In the genomic region with DNA sequence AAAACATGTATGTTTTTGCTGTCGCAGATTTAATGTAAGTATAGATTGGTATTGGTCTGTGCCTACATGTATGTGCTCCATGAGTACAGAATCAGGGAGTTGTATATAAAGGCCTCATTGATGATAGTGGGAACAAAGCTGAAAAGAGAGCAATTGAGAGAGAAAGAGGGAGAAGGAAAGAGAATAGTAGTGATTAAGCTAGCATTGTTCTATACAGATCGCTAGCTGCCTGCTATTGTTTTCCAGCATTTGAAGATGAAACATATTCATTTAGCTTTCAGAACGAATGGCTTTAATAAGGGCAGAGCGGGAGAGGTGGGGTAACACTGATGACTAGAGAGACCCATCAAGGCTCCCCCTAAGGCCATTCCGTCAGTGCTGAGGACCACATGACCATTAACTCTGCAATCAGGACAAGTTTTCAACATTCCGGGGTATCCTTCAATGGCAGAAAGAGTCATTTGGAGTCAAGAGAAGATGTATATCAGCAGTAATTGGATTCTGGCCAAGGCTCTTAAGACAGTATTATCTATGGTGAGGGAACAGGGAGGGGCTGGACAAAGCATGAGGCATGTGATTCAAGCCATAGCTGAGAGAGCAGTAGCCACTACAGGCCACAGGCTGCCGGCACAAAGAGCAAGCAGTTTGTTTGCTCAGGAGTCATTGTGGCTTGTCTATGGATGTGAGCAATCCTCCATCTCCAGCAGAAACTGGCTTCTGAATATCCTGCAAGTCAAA, we compare ENCODE assay signal across 11 cellular contexts.
DNase-seq lines count a peak whose midpoint lies in the region; ATAC-seq, FAIRE-seq and TF ChIP-seq lines count a peak whose summit lies in the region.
"Had no signal": no experiment of that assay in that cellular context is flagged by ENCODE, and none has a peak within 500 bp of the region (broad histone marks: within the 10 kb centered on the region; RNA-seq: fewer than 3 reads in every experiment).

No MANE protein-coding gene starts in this region.

- no TSS peak for BruUV-seq in HepG2 (replicated peaks; lab: Mats Ljungman, UMichigan)

- no peaks in the 10 kb centered on the region for H3K79me2 ChIP-seq in HepG2 (ENCODE audit: insufficient read depth, low read length)

- H3K36me3 ChIP-seq in HepG2 (replicated peaks in 1 of 2; ENCODE audit: control insufficient read depth in 1 of 2, insufficient read depth in 2 of 2, low read length in 2 of 2): no peaks in the 10 kb centered on the region
- H3K36me3 ChIP-seq: lower lobe of right lung, tibial artery had no signal

- DNase-seq in NCI-H1417 (lab: John Stamatoyannopoulos, UW): peak in 2 of 3 experiments; percentile 51 to 95
- DNase-seq in NCI-H1417 treated with DMSO at 0.1 percent for 48 hours (lab: John Stamatoyannopoulos, UW): no peak
- peak; percentile 46 for DNase-seq in SHP77 treated with DMSO at 0.1 percent for 48 hours (lab: John Stamatoyannopoulos, UW)
- DNase-seq in foreskin keratinocyte: peak in 1 of 2 donors; percentile 52
- peak in 21 of 49 donors; percentile 6 to 79 (median 32) for DNase-seq in substantia nigra (lab: John Stamatoyannopoulos, UW)
- no peak for DNase-seq in HepG2 (ENCODE audit: low spot score)
- no peak for DNase-seq in effector CD4-positive, alpha-beta T cell
- DNase-seq: lower lobe of right lung, tibial artery had no signal

- H3K27ac ChIP-seq in foreskin keratinocyte: no peak overlapping the region
- H3K27ac ChIP-seq in substantia nigra (ENCODE audit: low read depth, low read length, poor library complexity, severe bottlenecking): peak overlapping the region; percentile 86
- H3K27ac ChIP-seq in HepG2 (ENCODE audit: extremely low read length, insufficient read depth, low read length): no peak overlapping the region
- H3K27ac ChIP-seq: 22Rv1, lower lobe of right lung, tibial artery had no signal

- TF ChIP-seq EP300 in HepG2 (IDR thresholded peaks at IDR 0.05; ENCODE audit: low read depth in 2 of 2, low read length in 2 of 2): no peak
- TF ChIP-seq EP300 in HepG2 (CRISPR knock-in tag; IDR thresholded peaks at IDR 0.05; ENCODE audit: borderline replicate concordance): no peak

- FAIRE-seq in HepG2 (lab: Jason Lieb, UNC): no peak

- H2AFZ ChIP-seq in HepG2 (ENCODE audit: low read length): no peak overlapping the region

- no peak overlapping the region for H3K4me3 ChIP-seq in HepG2 (replicated peaks in 1 of 3; ENCODE audit: insufficient read depth in 1 of 3, low read depth in 2 of 3, low read length in 3 of 3)
- H3K4me3 ChIP-seq: lower lobe of right lung, tibial artery had no signal

- H3K9me3 ChIP-seq in HepG2 (ENCODE audit: low read length): no peaks in the 10 kb centered on the region
- H3K9me3 ChIP-seq: lower lobe of right lung, tibial artery had no signal

- 55% methylated on average over 7 of the region's 7 CpGs for WGBS in HepG2 (ENCODE audit: low lambda C conversion rate)

- H3K27me3 ChIP-seq in foreskin keratinocyte (no peaks in the 10 kb centered on the region), HepG2 (ENCODE audit: control insufficient read depth in 1 of 2, insufficient read depth in 2 of 2, low read length in 2 of 2) (no peaks in the 10 kb centered on the region; a peak in 1 of 5 replicates)
- H3K27me3 ChIP-seq: tibial artery had no signal

- ATAC-seq in foreskin keratinocyte (peak; percentile 56), HepG2 (no peak), GM19328 (IDR thresholded peaks at IDR 0.05; ENCODE audit: unreplicated experiment) (no peak)

- no peak for TF ChIP-seq POLR2A in HepG2 (IDR thresholded peaks at IDR 0.05; ENCODE audit: insufficient read depth in 1 of 2, low read depth in 2 of 2, low read length in 2 of 2)

- POLR2A ChIA-PET in HepG2 (lab: Yijun Ruan, JAX): no interaction called here

- H3K4me1 ChIP-seq in foreskin keratinocyte (peaks cover 8% of the 10 kb centered on the region), HepG2 (ENCODE audit: insufficient read depth, low read length) (no peaks in the 10 kb centered on the region)
- H3K4me1 ChIP-seq: lower lobe of right lung had no signal

- no peak for TF ChIP-seq RAD21 in HepG2 (CRISPR knock-in tag; IDR thresholded peaks at IDR 0.05)

- no peaks in the 10 kb centered on the region for H4K20me1 ChIP-seq in HepG2 (ENCODE audit: insufficient read depth, low read length)

- CTCF ChIA-PET in HepG2 (lab: Yijun Ruan, JAX; ENCODE audit: low intra/inter-chr PET ratio, low total read pairs): no interaction called here

- intact Hi-C loops in HepG2 (cut with micrococcal nuclease; ENCODE audit: unreplicated experiment): no loop called here

- in situ Hi-C loops in HepG2 (cut with HindIII; ENCODE audit: extremely low pct_ligation_motif_present, low pct_unique_long_range_greater_than_20kb): no loop called here

- TF ChIP-seq CTCF in foreskin keratinocyte (conservative IDR thresholded peaks at IDR 0.05) (no peak), HepG2 (CRISPR knock-in tag; IDR thresholded peaks at IDR 0.05) (no peak)

- no peak overlapping the region for H3K4me2 ChIP-seq in HepG2 (ENCODE audit: low read depth, low read length)

- no peak overlapping the region for H3K9ac ChIP-seq in HepG2 (ENCODE audit: insufficient read depth, low read depth, low read length)

TF ChIP-seq in HepG2, 621 proteins besides CTCF, POLR2A, EP300 and RAD21 (continues in another document):
- TF ChIP-seq ZNF543 (CRISPR knock-in tag; IDR thresholded peaks at IDR 0.05) (no peak), ZNF737 (CRISPR knock-in tag; IDR thresholded peaks at IDR 0.05; ENCODE audit: borderline replicate concordance) (no peak), RBM22 (optimal IDR thresholded peaks at IDR 0.05; ENCODE audit: low read length) (no peak), KDM5B (CRISPR knock-in tag; IDR thresholded peaks at IDR 0.05; ENCODE audit: borderline replicate concordance) (no peak), HIVEP1 (CRISPR knock-in tag; IDR thresholded peaks at IDR 0.05) (no peak), HNRNPL (IDR thresholded peaks at IDR 0.05; ENCODE audit: low read depth, low read length) (no peak), ZNF614 (CRISPR knock-in tag; IDR thresholded peaks at IDR 0.05; ENCODE audit: borderline replicate concordance) (no peak), TAF15 (IDR thresholded peaks at IDR 0.05; ENCODE audit: low read depth, low read length, poor library complexity, severe bottlenecking) (no peak), TOPORS (CRISPR knock-in tag; IDR thresholded peaks at IDR 0.05) (no peak)
- TF ChIP-seq, protein P1, sequence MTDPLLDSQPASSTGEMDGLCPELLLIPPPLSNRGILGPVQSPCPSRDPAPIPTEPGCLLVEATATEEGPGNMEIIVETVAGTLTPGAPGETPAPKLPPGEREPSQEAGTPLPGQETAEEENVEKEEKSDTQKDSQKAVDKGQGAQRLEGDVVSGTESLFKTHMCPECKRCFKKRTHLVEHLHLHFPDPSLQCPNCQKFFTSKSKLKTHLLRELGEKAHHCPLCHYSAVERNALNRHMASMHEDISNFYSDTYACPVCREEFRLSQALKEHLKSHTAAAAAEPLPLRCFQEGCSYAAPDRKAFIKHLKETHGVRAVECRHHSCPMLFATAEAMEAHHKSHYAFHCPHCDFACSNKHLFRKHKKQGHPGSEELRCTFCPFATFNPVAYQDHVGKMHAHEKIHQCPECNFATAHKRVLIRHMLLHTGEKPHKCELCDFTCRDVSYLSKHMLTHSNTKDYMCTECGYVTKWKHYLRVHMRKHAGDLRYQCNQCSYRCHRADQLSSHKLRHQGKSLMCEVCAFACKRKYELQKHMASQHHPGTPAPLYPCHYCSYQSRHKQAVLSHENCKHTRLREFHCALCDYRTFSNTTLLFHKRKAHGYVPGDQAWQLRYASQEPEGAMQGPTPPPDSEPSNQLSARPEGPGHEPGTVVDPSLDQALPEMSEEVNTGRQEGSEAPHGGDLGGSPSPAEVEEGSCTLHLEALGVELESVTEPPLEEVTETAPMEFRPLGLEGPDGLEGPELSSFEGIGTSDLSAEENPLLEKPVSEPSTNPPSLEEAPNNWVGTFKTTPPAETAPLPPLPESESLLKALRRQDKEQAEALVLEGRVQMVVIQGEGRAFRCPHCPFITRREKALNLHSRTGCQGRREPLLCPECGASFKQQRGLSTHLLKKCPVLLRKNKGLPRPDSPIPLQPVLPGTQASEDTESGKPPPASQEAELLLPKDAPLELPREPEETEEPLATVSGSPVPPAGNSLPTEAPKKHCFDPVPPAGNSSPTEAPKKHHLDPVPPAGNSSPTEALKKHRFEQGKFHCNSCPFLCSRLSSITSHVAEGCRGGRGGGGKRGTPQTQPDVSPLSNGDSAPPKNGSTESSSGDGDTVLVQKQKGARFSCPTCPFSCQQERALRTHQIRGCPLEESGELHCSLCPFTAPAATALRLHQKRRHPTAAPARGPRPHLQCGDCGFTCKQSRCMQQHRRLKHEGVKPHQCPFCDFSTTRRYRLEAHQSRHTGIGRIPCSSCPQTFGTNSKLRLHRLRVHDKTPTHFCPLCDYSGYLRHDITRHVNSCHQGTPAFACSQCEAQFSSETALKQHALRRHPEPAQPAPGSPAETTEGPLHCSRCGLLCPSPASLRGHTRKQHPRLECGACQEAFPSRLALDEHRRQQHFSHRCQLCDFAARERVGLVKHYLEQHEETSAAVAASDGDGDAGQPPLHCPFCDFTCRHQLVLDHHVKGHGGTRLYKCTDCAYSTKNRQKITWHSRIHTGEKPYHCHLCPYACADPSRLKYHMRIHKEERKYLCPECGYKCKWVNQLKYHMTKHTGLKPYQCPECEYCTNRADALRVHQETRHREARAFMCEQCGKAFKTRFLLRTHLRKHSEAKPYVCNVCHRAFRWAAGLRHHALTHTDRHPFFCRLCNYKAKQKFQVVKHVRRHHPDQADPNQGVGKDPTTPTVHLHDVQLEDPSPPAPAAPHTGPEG (CRISPR knock-in tag; IDR thresholded peaks at IDR 0.05): no peak

Comparison
In these comparisons a context has a peak if more than half of its experiments do, and no peak if none do; other contexts are left out.
1. DNase-seq: peak in NCI-H1417 (2 of 3) and SHP77 treated with DMSO at 0.1 percent for 48 hours (single experiment); none in NCI-H1417 treated with DMSO at 0.1 percent for 48 hours (single experiment), HepG2 (single experiment) and effector CD4-positive, alpha-beta T cell (single experiment).